1 cellular context compared by ENCODE assay signal in genomic region chr3:11618897-11619296, GRCh38.
TF ChIP-seq lines count a peak whose summit lies in the region.

No MANE protein-coding gene starts in this region.

TF ChIP-seq in HepG2, 621 proteins besides CTCF, POLR2A, EP300 and RAD21 (continued from another document and continues in another):
- peak; percentile 77 for TF ChIP-seq MLX (CRISPR knock-in tag; IDR thresholded peaks at IDR 0.05)
- TF ChIP-seq PHF21A (CRISPR knock-in tag; IDR thresholded peaks at IDR 0.05) = peak; percentile 69; the same call in 1 of the 2 replicates
- peak; percentile 88 for TF ChIP-seq ZNF503 (CRISPR knock-in tag; IDR thresholded peaks at IDR 0.05)
- TF ChIP-seq NCOA2 (CRISPR knock-in tag; IDR thresholded peaks at IDR 0.05) = peak; percentile 91
- no peak for TF ChIP-seq ATAD3A (CRISPR knock-in tag; IDR thresholded peaks at IDR 0.05)
- no peak for TF ChIP-seq BCLAF1 (IDR thresholded peaks at IDR 0.05)
- TF ChIP-seq ZNF704 (CRISPR knock-in tag; IDR thresholded peaks at IDR 0.05; ENCODE audit: borderline replicate concordance) = no peak
- peak; percentile 67 for TF ChIP-seq RARA (CRISPR knock-in tag; IDR thresholded peaks at IDR 0.05)
- peak; percentile 79 for TF ChIP-seq SOX13 (IDR thresholded peaks at IDR 0.05)
- TF ChIP-seq SOX13 (CRISPR knock-in tag; conservative IDR thresholded peaks at IDR 0.05 in 1 of 2, IDR thresholded peaks at IDR 0.05 in 1 of 2) = peak in 1 of 2 experiments; percentile 92; a peak in 2 of 4 replicates
- peak; percentile 54; the same call in 1 of the 2 replicates for TF ChIP-seq TFE3 (CRISPR knock-in tag; IDR thresholded peaks at IDR 0.05)
- peak; percentile 14; the same call in 1 of the 2 replicates for TF ChIP-seq ZNF580 (CRISPR knock-in tag; IDR thresholded peaks at IDR 0.05; ENCODE audit: borderline replicate concordance, low read depth)
- TF ChIP-seq NCOR1 (IDR thresholded peaks at IDR 0.05; ENCODE audit: borderline replicate concordance, low read length) = peak; percentile 79; the same call in 1 of the 2 replicates
- peak; percentile 74; the same call in 1 of the 2 replicates for TF ChIP-seq ZNF292 (CRISPR knock-in tag; IDR thresholded peaks at IDR 0.05; ENCODE audit: borderline replicate concordance, low read depth)
- no peak for TF ChIP-seq SMAD9 (CRISPR knock-in tag; IDR thresholded peaks at IDR 0.05)
- TF ChIP-seq SAP130 (CRISPR knock-in tag; IDR thresholded peaks at IDR 0.05; ENCODE audit: low read depth) = peak; percentile 91
- TF ChIP-seq NFE2L1 (CRISPR knock-in tag; IDR thresholded peaks at IDR 0.05; ENCODE audit: borderline replicate concordance) = no peak
- peak; percentile 57; the same call in 1 of the 2 replicates for TF ChIP-seq HNF1A (IDR thresholded peaks at IDR 0.05; ENCODE audit: low read depth)
- 0 out of 2 replicates have a peak, but pooled peaks have one; percentile 73 for TF ChIP-seq HNF1A (CRISPR knock-in tag; IDR thresholded peaks at IDR 0.05; ENCODE audit: borderline replicate concordance)
- TF ChIP-seq SIX1 (CRISPR knock-in tag; IDR thresholded peaks at IDR 0.05; ENCODE audit: borderline replicate concordance) = peak; percentile 68; the same call in 1 of the 2 replicates
- no peak for TF ChIP-seq CBX2 (IDR thresholded peaks at IDR 0.05; ENCODE audit: low read depth, low read length)
- TF ChIP-seq CBX2 (CRISPR knock-in tag; IDR thresholded peaks at IDR 0.05; ENCODE audit: low read depth) = no peak
- TF ChIP-seq CBFB (CRISPR knock-in tag; IDR thresholded peaks at IDR 0.05) = peak; percentile 76; the same call in 1 of the 2 replicates
- TF ChIP-seq ZNF614 (CRISPR knock-in tag; IDR thresholded peaks at IDR 0.05; ENCODE audit: borderline replicate concordance) = 0 out of 2 replicates have a peak, but pooled peaks have one; percentile 58
- TF ChIP-seq PAXIP1 (CRISPR knock-in tag; conservative IDR thresholded peaks at IDR 0.05) = peak; percentile 83
- peak; percentile 75 for TF ChIP-seq DPF2 (CRISPR knock-in tag; IDR thresholded peaks at IDR 0.05; ENCODE audit: borderline replicate concordance, low read depth)
- 0 out of 2 replicates have a peak, but pooled peaks have one; percentile 57 for TF ChIP-seq KDM6A (CRISPR knock-in tag; IDR thresholded peaks at IDR 0.05; ENCODE audit: low read depth)
- no peak for TF ChIP-seq FOXP1 (IDR thresholded peaks at IDR 0.05)
- TF ChIP-seq FOXP1 (CRISPR knock-in tag; IDR thresholded peaks at IDR 0.05) = peak; percentile 66; the same call in 1 of the 2 replicates
- 0 out of 2 replicates have a peak, but pooled peaks have one; percentile 37 for TF ChIP-seq ZSCAN9 (CRISPR knock-in tag; IDR thresholded peaks at IDR 0.05; ENCODE audit: borderline replicate concordance)
- TF ChIP-seq AFF4 (CRISPR knock-in tag; IDR thresholded peaks at IDR 0.05) = peak; percentile 74; the same call in 1 of the 2 replicates
- no peak for TF ChIP-seq ARHGAP35 (CRISPR knock-in tag; IDR thresholded peaks at IDR 0.05; ENCODE audit: borderline replicate concordance)
